2 cellular contexts compared by ENCODE assay signal in the genomic region with DNA sequence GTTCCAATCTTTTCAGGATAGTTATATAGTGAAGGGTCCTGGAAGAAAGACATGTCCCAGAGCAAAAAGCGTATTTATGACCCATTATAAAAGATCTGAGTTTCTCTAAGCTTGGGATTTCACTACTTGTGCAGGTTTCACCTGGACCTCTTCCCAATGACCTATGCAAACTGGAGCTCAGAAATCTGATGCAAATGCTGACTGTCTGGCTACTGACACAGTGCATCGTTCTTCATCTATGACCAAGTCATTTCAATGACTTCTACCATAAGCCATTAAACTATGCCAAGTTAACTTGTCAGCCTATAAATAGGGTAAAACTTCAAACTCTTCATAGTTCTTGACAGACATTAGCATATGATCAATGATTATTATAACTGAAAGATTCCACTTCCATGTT.
TF ChIP-seq lines count a peak whose summit lies in the region.

No MANE protein-coding gene starts in this region.

TF ChIP-seq in HCT116, 20 proteins besides CTCF, POLR2A, EP300 and RAD21:
- TF ChIP-seq, protein P1, sequence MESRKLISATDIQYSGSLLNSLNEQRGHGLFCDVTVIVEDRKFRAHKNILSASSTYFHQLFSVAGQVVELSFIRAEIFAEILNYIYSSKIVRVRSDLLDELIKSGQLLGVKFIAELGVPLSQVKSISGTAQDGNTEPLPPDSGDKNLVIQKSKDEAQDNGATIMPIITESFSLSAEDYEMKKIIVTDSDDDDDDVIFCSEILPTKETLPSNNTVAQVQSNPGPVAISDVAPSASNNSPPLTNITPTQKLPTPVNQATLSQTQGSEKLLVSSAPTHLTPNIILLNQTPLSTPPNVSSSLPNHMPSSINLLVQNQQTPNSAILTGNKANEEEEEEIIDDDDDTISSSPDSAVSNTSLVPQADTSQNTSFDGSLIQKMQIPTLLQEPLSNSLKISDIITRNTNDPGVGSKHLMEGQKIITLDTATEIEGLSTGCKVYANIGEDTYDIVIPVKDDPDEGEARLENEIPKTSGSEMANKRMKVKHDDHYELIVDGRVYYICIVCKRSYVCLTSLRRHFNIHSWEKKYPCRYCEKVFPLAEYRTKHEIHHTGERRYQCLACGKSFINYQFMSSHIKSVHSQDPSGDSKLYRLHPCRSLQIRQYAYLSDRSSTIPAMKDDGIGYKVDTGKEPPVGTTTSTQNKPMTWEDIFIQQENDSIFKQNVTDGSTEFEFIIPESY (IDR thresholded peaks at IDR 0.05; ENCODE audit: extremely low read depth, insufficient replicate concordance, low read length) = no peak
- TF ChIP-seq EZH2 (IDR thresholded peaks at IDR 0.05) (no peak), TCF7L2 (IDR thresholded peaks at IDR 0.05; ENCODE audit: borderline replicate concordance, extremely low read depth, insufficient read depth, insufficient read length) (no peak), ELF1 (IDR thresholded peaks at IDR 0.05; ENCODE audit: borderline replicate concordance, low read depth) (no peak), SIN3A (IDR thresholded peaks at IDR 0.05; ENCODE audit: low read depth) (no peak)
- TF ChIP-seq, protein P2, sequence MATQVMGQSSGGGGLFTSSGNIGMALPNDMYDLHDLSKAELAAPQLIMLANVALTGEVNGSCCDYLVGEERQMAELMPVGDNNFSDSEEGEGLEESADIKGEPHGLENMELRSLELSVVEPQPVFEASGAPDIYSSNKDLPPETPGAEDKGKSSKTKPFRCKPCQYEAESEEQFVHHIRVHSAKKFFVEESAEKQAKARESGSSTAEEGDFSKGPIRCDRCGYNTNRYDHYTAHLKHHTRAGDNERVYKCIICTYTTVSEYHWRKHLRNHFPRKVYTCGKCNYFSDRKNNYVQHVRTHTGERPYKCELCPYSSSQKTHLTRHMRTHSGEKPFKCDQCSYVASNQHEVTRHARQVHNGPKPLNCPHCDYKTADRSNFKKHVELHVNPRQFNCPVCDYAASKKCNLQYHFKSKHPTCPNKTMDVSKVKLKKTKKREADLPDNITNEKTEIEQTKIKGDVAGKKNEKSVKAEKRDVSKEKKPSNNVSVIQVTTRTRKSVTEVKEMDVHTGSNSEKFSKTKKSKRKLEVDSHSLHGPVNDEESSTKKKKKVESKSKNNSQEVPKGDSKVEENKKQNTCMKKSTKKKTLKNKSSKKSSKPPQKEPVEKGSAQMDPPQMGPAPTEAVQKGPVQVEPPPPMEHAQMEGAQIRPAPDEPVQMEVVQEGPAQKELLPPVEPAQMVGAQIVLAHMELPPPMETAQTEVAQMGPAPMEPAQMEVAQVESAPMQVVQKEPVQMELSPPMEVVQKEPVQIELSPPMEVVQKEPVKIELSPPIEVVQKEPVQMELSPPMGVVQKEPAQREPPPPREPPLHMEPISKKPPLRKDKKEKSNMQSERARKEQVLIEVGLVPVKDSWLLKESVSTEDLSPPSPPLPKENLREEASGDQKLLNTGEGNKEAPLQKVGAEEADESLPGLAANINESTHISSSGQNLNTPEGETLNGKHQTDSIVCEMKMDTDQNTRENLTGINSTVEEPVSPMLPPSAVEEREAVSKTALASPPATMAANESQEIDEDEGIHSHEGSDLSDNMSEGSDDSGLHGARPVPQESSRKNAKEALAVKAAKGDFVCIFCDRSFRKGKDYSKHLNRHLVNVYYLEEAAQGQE (IDR thresholded peaks at IDR 0.05; ENCODE audit: low read depth) = no peak

TF ChIP-seq in HepG2, 621 proteins besides CTCF, POLR2A, EP300 and RAD21:
- TF ChIP-seq ZFP36 (IDR thresholded peaks at IDR 0.05; ENCODE audit: borderline replicate concordance, low read depth, low read length, partially characterized antibody) (no peak), HNF4G (IDR thresholded peaks at IDR 0.05; ENCODE audit: borderline replicate concordance, low read depth, low read length) (no peak), HNF4G (CRISPR knock-in tag; IDR thresholded peaks at IDR 0.05; ENCODE audit: borderline replicate concordance, low read depth) (no peak), MED13 (CRISPR knock-in tag; IDR thresholded peaks at IDR 0.05) (no peak), POLR2AphosphoS5 (IDR thresholded peaks at IDR 0.05; ENCODE audit: low read depth, low read length) (no peak), ETV5 (CRISPR knock-in tag; IDR thresholded peaks at IDR 0.05; ENCODE audit: borderline replicate concordance) (no peak), CSRNP1 (CRISPR knock-in tag; IDR thresholded peaks at IDR 0.05) (no peak), MAFG (CRISPR knock-in tag; IDR thresholded peaks at IDR 0.05) (no peak)
- TF ChIP-seq, protein P3, sequence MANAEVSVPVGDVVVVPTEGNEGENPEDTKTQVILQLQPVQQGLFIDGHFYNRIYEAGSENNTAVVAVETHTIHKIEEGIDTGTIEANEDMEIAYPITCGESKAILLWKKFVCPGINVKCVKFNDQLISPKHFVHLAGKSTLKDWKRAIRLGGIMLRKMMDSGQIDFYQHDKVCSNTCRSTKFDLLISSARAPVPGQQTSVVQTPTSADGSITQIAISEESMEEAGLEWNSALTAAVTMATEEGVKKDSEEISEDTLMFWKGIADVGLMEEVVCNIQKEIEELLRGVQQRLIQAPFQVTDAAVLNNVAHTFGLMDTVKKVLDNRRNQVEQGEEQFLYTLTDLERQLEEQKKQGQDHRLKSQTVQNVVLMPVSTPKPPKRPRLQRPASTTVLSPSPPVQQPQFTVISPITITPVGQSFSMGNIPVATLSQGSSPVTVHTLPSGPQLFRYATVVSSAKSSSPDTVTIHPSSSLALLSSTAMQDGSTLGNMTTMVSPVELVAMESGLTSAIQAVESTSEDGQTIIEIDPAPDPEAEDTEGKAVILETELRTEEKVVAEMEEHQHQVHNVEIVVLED (CRISPR knock-in tag; IDR thresholded peaks at IDR 0.05; ENCODE audit: borderline replicate concordance) = no peak
